In the genomic region with DNA sequence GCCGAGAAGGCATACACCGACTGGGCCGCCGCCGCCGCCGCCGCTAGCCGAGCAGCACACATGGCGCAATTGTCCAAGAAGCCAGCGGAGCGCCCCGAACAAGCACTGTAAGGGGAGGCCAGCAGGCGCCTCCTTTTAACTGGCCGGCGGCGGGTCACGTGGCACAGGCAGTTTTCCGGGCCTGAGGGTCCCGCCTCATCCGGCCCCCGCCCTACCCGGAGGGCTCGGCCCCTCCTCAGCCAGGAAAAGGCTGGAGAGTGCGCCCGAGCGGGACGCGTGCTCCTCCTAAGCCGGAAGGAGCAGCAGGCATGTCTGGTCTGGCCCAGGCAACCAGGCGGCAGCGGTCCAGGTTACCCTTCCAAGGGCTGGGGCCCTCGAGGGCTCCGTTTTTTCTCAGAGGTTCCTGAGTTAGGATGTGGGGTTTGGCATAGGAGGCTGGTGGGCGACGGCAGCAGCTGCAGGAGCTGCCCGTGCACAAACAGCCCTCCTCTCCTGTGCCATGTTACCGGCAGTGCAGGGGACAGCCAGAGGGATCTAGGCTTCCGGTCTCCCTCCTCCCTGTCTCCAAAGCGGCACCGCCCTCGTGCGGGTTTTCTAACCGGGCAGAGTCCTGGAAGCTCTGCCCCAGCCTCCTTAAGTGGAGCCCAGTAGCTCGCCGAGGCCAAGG, we compare ENCODE assay signal across 8 cellular contexts. TPM values are rescaled to one million over a fixed set of nuclear protein-coding genes. Genes with fewer than 3 reads are reported as not detected.
A peak's percentile ranks its signal among the peaks of the same experiment; 100 is the strongest.
DNase-seq lines count a peak whose midpoint lies in the region; ATAC-seq and TF ChIP-seq lines count a peak whose summit lies in the region.

A gene (minus strand): TSS at position 137 of the 667 bp plus-strand sequence. CDS start 75 bp downstream, at position 62.

- H3K36me3 Mint-ChIP-seq in activated T-cell treated with anti-CD3 and anti-CD28 coated beads, Interleukin-2, amount 50 U/mL, for 4 hours (ENCODE audit: insufficient read depth) = peaks cover 28% of the 10 kb centered on the region

- TF ChIP-seq EP300 in Ishikawa (IDR thresholded peaks at IDR 0.05; ENCODE audit: borderline replicate concordance) = 0 out of 2 replicates have a peak, but pooled peaks have one; percentile 26

- peak; percentile 79 for DNase-seq in DMS 273 treated with DMSO at 0.1 percent for 48 hours (lab: John Stamatoyannopoulos, UW)
- peak; percentile 55 for DNase-seq in activated T-cell treated with anti-CD3 and anti-CD28 coated beads, Interleukin-2, amount 50 U/mL, for 4 hours
- DNase-seq in stimulated activated CD8-positive, alpha-beta memory T cell treated with anti-CD3 and anti-CD28 coated beads, Interleukin-7, amount 100 ng/mL, for 1 hour (ENCODE audit: low read depth in 2 of 2) = peak; percentile 47 to 48

- peak within 1 kb of the TSS; percentile 86 for H3K4me3 Mint-ChIP-seq in activated T-cell treated with anti-CD3 and anti-CD28 coated beads, Interleukin-2, amount 50 U/mL, for 4 hours

- WGBS in esophagus, 2 donors = 0 to 2% methylated on average over 40 to 46 of the region's 46 CpGs

- H3K9me3 Mint-ChIP-seq in activated T-cell treated with anti-CD3 and anti-CD28 coated beads, Interleukin-2, amount 50 U/mL, for 4 hours = no peaks in the 10 kb centered on the region

- peak within 1 kb of the TSS; percentile 87 to 93 for H3K27ac ChIP-seq in esophagus (ENCODE audit: low read depth in 2 of 2, low read length in 1 of 2)

- H3K27me3 ChIP-seq in esophagus (ENCODE audit: control insufficient read depth in 1 of 2, insufficient read depth in 2 of 2, low read length in 2 of 2) (no peaks in the 10 kb centered on the region), mucosa of stomach (ENCODE audit: control insufficient read depth, insufficient read depth, low read length) (no peaks in the 10 kb centered on the region)

- TF ChIP-seq RAD21 in Ishikawa (IDR thresholded peaks at IDR 0.05; ENCODE audit: low read depth) = peak; percentile 2; the same call in 1 of the 2 replicates

- H3K36me3 ChIP-seq in esophagus (ENCODE audit: control insufficient read depth in 2 of 2, insufficient read depth in 2 of 2, low read length in 1 of 2) (peaks cover 10 to 25% of the 10 kb centered on the region in 2 donors), mucosa of stomach (ENCODE audit: control insufficient read depth, insufficient read depth, low read length) (peaks cover 6% of the 10 kb centered on the region)

- peak within 1 kb of the TSS; percentile 70 to 73 for H3K4me3 ChIP-seq in esophagus (ENCODE audit: low read depth in 1 of 2, low read length in 2 of 2)
- peak within 1 kb of the TSS; percentile 28 for H3K4me3 ChIP-seq in mucosa of stomach (ENCODE audit: low read length)

- peaks cover 6 to 11% of the 10 kb centered on the region in 2 donors for H3K4me1 ChIP-seq in esophagus (ENCODE audit: control insufficient read depth in 2 of 2, insufficient read depth in 2 of 2, low read length in 1 of 2)
- H3K4me1 ChIP-seq in mucosa of stomach (ENCODE audit: control insufficient read depth, insufficient read depth, low read length) = peaks cover 17% of the 10 kb centered on the region

- H3K9ac ChIP-seq in mucosa of stomach (ENCODE audit: low read length) = peak within 1 kb of the TSS; percentile 65

- no peaks in the 10 kb centered on the region for H3K27me3 Mint-ChIP-seq in activated T-cell treated with anti-CD3 and anti-CD28 coated beads, Interleukin-2, amount 50 U/mL, for 4 hours (ENCODE audit: low read depth)

- ATAC-seq in GM21528 (IDR thresholded peaks at IDR 0.05; ENCODE audit: low FRiP score, unreplicated experiment) = peak; percentile 81
- ATAC-seq in activated T-cell treated with anti-CD3 and anti-CD28 coated beads, Interleukin-2, amount 50 U/mL, for 4 hours = peak; percentile 90 to 92

- no peaks in the 10 kb centered on the region for H3K9me3 ChIP-seq in esophagus (ENCODE audit: control insufficient read depth in 2 of 2, insufficient read depth in 1 of 2, low read depth in 1 of 2, low read length in 1 of 2)
- no peaks in the 10 kb centered on the region for H3K9me3 ChIP-seq in mucosa of stomach (ENCODE audit: control insufficient read depth, low read length)

- H3K4me1 Mint-ChIP-seq in activated T-cell treated with anti-CD3 and anti-CD28 coated beads, Interleukin-2, amount 50 U/mL, for 4 hours (ENCODE audit: low read depth) = peaks cover 24% of the 10 kb centered on the region

TF ChIP-seq in Ishikawa, 13 proteins besides CTCF, POLR2A, EP300 and RAD21 (continues in another document):
- TF ChIP-seq FOXM1 (IDR thresholded peaks at IDR 0.05; ENCODE audit: borderline replicate concordance, low read depth) (peak; percentile 19; the same call in 1 of the 2 replicates), YY1 (IDR thresholded peaks at IDR 0.05; ENCODE audit: low read depth) (no peak; the same call in 1 of the 2 replicates), NFIC (IDR thresholded peaks at IDR 0.05) (no peak), TCF12 (IDR thresholded peaks at IDR 0.05; ENCODE audit: low read depth) (peak; percentile 50; the same call in 1 of the 2 replicates), TEAD4 (IDR thresholded peaks at IDR 0.05) (no peak), TAF1 (IDR thresholded peaks at IDR 0.05; ENCODE audit: low read depth) (peak; percentile 77), CREB1 (IDR thresholded peaks at IDR 0.05; ENCODE audit: low read depth) (no peak), CEBPB (IDR thresholded peaks at IDR 0.05) (0 out of 2 replicates have a peak, but pooled peaks have one; percentile 2), ZBTB7A (IDR thresholded peaks at IDR 0.05; ENCODE audit: low read depth) (peak; percentile 71)
- TF ChIP-seq, protein P1, sequence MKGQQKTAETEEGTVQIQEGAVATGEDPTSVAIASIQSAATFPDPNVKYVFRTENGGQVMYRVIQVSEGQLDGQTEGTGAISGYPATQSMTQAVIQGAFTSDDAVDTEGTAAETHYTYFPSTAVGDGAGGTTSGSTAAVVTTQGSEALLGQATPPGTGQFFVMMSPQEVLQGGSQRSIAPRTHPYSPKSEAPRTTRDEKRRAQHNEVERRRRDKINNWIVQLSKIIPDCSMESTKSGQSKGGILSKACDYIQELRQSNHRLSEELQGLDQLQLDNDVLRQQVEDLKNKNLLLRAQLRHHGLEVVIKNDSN (IDR thresholded peaks at IDR 0.05) = peak; percentile 96
- TF ChIP-seq, protein P2, sequence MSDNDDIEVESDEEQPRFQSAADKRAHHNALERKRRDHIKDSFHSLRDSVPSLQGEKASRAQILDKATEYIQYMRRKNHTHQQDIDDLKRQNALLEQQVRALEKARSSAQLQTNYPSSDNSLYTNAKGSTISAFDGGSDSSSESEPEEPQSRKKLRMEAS (IDR thresholded peaks at IDR 0.05) = peak; percentile 97

TF ChIP-seq in PFSK-1, 5 proteins besides CTCF, POLR2A, EP300 and RAD21:
- peak; percentile 69; the same call in 1 of the 2 replicates for TF ChIP-seq TAF1 (IDR thresholded peaks at IDR 0.05; ENCODE audit: borderline replicate concordance, insufficient read depth, low read length)
- no peak for TF ChIP-seq SIN3A (IDR thresholded peaks at IDR 0.05; ENCODE audit: borderline replicate concordance, insufficient read depth, low read length)
- TF ChIP-seq FOXP2 (optimal IDR thresholded peaks at IDR 0.05; ENCODE audit: borderline replicate concordance, extremely low read depth, extremely low read length, insufficient read depth) = peak; percentile 38
- TF ChIP-seq POLR2AphosphoS5 (IDR thresholded peaks at IDR 0.05; ENCODE audit: low read depth, low read length) = no peak; the same call in 1 of the 2 replicates
- TF ChIP-seq, protein P3, sequence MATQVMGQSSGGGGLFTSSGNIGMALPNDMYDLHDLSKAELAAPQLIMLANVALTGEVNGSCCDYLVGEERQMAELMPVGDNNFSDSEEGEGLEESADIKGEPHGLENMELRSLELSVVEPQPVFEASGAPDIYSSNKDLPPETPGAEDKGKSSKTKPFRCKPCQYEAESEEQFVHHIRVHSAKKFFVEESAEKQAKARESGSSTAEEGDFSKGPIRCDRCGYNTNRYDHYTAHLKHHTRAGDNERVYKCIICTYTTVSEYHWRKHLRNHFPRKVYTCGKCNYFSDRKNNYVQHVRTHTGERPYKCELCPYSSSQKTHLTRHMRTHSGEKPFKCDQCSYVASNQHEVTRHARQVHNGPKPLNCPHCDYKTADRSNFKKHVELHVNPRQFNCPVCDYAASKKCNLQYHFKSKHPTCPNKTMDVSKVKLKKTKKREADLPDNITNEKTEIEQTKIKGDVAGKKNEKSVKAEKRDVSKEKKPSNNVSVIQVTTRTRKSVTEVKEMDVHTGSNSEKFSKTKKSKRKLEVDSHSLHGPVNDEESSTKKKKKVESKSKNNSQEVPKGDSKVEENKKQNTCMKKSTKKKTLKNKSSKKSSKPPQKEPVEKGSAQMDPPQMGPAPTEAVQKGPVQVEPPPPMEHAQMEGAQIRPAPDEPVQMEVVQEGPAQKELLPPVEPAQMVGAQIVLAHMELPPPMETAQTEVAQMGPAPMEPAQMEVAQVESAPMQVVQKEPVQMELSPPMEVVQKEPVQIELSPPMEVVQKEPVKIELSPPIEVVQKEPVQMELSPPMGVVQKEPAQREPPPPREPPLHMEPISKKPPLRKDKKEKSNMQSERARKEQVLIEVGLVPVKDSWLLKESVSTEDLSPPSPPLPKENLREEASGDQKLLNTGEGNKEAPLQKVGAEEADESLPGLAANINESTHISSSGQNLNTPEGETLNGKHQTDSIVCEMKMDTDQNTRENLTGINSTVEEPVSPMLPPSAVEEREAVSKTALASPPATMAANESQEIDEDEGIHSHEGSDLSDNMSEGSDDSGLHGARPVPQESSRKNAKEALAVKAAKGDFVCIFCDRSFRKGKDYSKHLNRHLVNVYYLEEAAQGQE (IDR thresholded peaks at IDR 0.05; ENCODE audit: insufficient read depth in 1 of 2, low read depth in 2 of 2, low read length in 2 of 2) = no peak
TF ChIP-seq in PFSK-1: peak in this region for 2.

RNA-seq across cellular contexts. Expression of the gene that starts here (rescaled TPM):
- polyA plus RNA-seq in PFSK-1 (2012; ENCODE audit: insufficient read length, low read depth) = 309 TPM
- total RNA-seq in activated T-cell treated with anti-CD3 and anti-CD28 coated beads, Interleukin-2, amount 50 U/mL, for 4 hours = 100 to 1,000 TPM; 109 to 152 (median 132) TPM
- 100 to 1,000 TPM; 245 to 383 TPM for polyA plus RNA-seq in esophagus

Comparison
In these comparisons a context has a peak if more than half of its experiments do, and no peak if none do; other contexts are left out.
1. Peak in every context shown above with its lines: DNase-seq, ATAC-seq, H3K4me3 ChIP-seq and H3K27ac ChIP-seq.